1 cellular context compared by ENCODE assay signal in genomic region chr6:153110612-153111011, GRCh38. TPM values are rescaled to one million over a fixed set of nuclear protein-coding genes. Genes with fewer than 3 reads are reported as not detected.
"Had no signal": no experiment of that assay in that cellular context is flagged by ENCODE, and none has a peak within 500 bp of the region (broad histone marks: within the 10 kb centered on the region; RNA-seq: fewer than 3 reads in every experiment).

No MANE protein-coding gene starts in this region.

RNA-seq across cellular contexts. Expression of gene RGS17, which starts 20.5 kb away (rescaled TPM):
- total RNA-seq: naive thymus-derived CD8-positive, alpha-beta T cell had no signal
